In genomic region chr14:51465486-51465885, GRCh38 we compare ENCODE assay signal across 2 cellular contexts.
TF ChIP-seq lines count a peak whose summit lies in the region.

No MANE protein-coding gene starts in this region.

TF ChIP-seq in SK-N-SH treated with all-trans-retinoic acid at 6 μM for 48 hours, 23 proteins besides CTCF, POLR2A, EP300 and RAD21 (continued from another document):
- TF ChIP-seq, protein P1, sequence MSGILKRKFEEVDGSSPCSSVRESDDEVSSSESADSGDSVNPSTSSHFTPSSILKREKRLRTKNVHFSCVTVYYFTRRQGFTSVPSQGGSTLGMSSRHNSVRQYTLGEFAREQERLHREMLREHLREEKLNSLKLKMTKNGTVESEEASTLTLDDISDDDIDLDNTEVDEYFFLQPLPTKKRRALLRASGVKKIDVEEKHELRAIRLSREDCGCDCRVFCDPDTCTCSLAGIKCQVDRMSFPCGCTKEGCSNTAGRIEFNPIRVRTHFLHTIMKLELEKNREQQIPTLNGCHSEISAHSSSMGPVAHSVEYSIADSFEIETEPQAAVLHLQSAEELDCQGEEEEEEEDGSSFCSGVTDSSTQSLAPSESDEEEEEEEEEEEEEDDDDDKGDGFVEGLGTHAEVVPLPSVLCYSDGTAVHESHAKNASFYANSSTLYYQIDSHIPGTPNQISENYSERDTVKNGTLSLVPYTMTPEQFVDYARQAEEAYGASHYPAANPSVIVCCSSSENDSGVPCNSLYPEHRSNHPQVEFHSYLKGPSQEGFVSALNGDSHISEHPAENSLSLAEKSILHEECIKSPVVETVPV (CRISPR knock-in tag; IDR thresholded peaks at IDR 0.05), result no peak
- TF ChIP-seq ISL1 (CRISPR knock-in tag; IDR thresholded peaks at IDR 0.05) (no peak), ARNTL (CRISPR knock-in tag; IDR thresholded peaks at IDR 0.05; ENCODE audit: borderline replicate concordance, low read depth) (no peak)

TF ChIP-seq in SK-N-SH, 30 proteins besides CTCF, POLR2A, EP300 and RAD21 (continued from another document):
- TF ChIP-seq TCF12 (IDR thresholded peaks at IDR 0.05) (no peak), TEAD4 (IDR thresholded peaks at IDR 0.05; ENCODE audit: borderline replicate concordance, insufficient read depth) (no peak)
